ENCODE assay signal across 24 cellular contexts in the genomic region with DNA sequence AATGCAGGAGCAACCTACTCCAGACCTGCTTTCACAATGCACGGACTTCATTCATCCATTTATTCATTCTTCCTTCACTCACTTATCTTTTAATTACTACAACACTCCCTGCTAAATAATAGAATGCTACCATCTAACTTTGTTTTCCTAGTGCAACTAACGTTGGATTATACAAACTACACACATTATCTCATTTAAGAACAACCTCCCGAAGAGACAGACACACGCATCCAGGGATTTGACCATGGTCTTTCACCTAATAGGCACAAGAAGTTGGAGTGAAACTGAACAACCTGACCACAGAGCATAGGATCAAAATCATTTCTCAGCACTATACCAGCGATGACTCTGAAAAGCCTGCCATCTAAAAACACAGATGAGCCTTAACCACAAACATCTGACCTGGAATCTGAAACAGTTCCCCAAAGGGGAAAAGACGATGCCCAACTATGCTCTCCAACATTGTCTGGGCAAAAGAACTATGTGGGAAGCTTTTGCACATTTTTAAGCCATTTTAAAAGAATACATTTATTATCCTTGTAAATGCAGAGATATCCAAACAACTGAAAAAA. TPM values are rescaled to one million over a fixed set of nuclear protein-coding genes. Genes with fewer than 3 reads are reported as not detected.
DNase-seq lines count a peak whose midpoint lies in the region; ATAC-seq and TF ChIP-seq lines count a peak whose summit lies in the region.
"Had no signal": no experiment of that assay in that cellular context is flagged by ENCODE, and none has a peak within 500 bp of the region (broad histone marks: within the 10 kb centered on the region; RNA-seq: fewer than 3 reads in every experiment).

No MANE protein-coding gene starts in this region.

- H3K4me3 ChIP-seq in cardiac muscle cell (no peak overlapping the region), heart left ventricle (no peak overlapping the region), adipocyte (ENCODE audit: low read length) (peak overlapping the region; percentile 22), fibroblast of the aortic adventitia (ENCODE audit: low read depth, low read length) (no peak overlapping the region), suprapubic skin (no peak overlapping the region)
- H3K4me3 ChIP-seq: colonic mucosa had no signal

- H3K27me3 Mint-ChIP-seq in activated CD4-positive, alpha-beta memory T cell treated with anti-CD3 and anti-CD28 coated beads, Interleukin-2, amount 10 ng/mL, durations not matched to agents 7 days and 5 days, result no peaks in the 10 kb centered on the region
- H3K27me3 Mint-ChIP-seq: CD4-positive, alpha-beta memory T cell; IgD-negative memory B cell; stimulated activated naive CD8-positive, alpha-beta T cell treated with anti-CD3 and anti-CD28 coated beads, Interleukin-15, Interleukin-2, amounts not matched to agents 100 ng/mL and 50 ng/mL, for 24 hours; T-cell; type B pancreatic cell had no signal

- no peak overlapping the region for H3K27ac Mint-ChIP-seq in activated CD4-positive, alpha-beta memory T cell treated with anti-CD3 and anti-CD28 coated beads, Interleukin-2, amount 10 ng/mL, durations not matched to agents 7 days and 5 days
- H3K27ac Mint-ChIP-seq: CD4-positive, alpha-beta memory T cell; nephron; stimulated activated naive CD8-positive, alpha-beta T cell treated with anti-CD3 and anti-CD28 coated beads, Interleukin-15, Interleukin-2, amounts not matched to agents 100 ng/mL and 50 ng/mL, for 24 hours; T-cell; type B pancreatic cell had no signal

- H3K9me3 Mint-ChIP-seq in activated CD4-positive, alpha-beta memory T cell treated with anti-CD3 and anti-CD28 coated beads, Interleukin-2, amount 10 ng/mL, durations not matched to agents 7 days and 5 days, result peaks cover 15% of the 10 kb centered on the region

- H3K4me1 ChIP-seq in cardiac muscle cell (ENCODE audit: low read depth) (peaks cover 21% of the 10 kb centered on the region), heart left ventricle (peaks cover 0 to 3% (median 0%) of the 10 kb centered on the region in 12 donors), adipocyte (ENCODE audit: control insufficient read depth, insufficient read depth, low read length) (peaks cover 26% of the 10 kb centered on the region), suprapubic skin (no peaks in the 10 kb centered on the region)
- H3K4me1 ChIP-seq: colonic mucosa, foreskin keratinocyte had no signal

- H3K27me3 ChIP-seq in cardiac muscle cell, result no peaks in the 10 kb centered on the region
- H3K27me3 ChIP-seq in heart left ventricle, result no peaks in the 10 kb centered on the region
- no peaks in the 10 kb centered on the region for H3K27me3 ChIP-seq in adipocyte (replicated peaks; ENCODE audit: control insufficient read depth, insufficient read depth, low read length)
- H3K27me3 ChIP-seq in suprapubic skin, result no peaks in the 10 kb centered on the region
- H3K27me3 ChIP-seq: colonic mucosa, foreskin keratinocyte had no signal

- H3K4me3 Mint-ChIP-seq in activated CD4-positive, alpha-beta memory T cell treated with anti-CD3 and anti-CD28 coated beads, Interleukin-2, amount 10 ng/mL, durations not matched to agents 7 days and 5 days, result no peak overlapping the region
- H3K4me3 Mint-ChIP-seq: CD4-positive, alpha-beta memory T cell; IgD-negative memory B cell; nephron; stimulated activated naive CD8-positive, alpha-beta T cell treated with anti-CD3 and anti-CD28 coated beads, Interleukin-15, Interleukin-2, amounts not matched to agents 100 ng/mL and 50 ng/mL, for 24 hours; T-cell; type B pancreatic cell had no signal

- CTCF ChIA-PET in activated CD4-positive, alpha-beta memory T cell treated with anti-CD3 and anti-CD28 coated beads, Interleukin-2, amount 10 ng/mL, durations not matched to agents 7 days and 5 days (lab: Charles Lee), result no interaction called here

- DNase-seq in cardiac muscle cell (ENCODE audit: low read depth in 1 of 2, low spot score in 1 of 2) (peak in 1 of 2 donors; percentile 33), heart left ventricle (no peak), adipocyte (ENCODE audit: low read depth) (peak; percentile 49), fibroblast of the aortic adventitia (ENCODE audit: low read depth) (peak; percentile 51), suprapubic skin (ENCODE audit: low spot score in 2 of 2) (no peak), NCI-H510A treated with DMSO at 0.1 percent for 48 hours (lab: John Stamatoyannopoulos, UW) (no peak), NCI-H1694 (lab: John Stamatoyannopoulos, UW) (no peak)
- no peak for DNase-seq in activated CD4-positive, alpha-beta memory T cell treated with anti-CD3 and anti-CD28 coated beads, Interleukin-2, amount 10 ng/mL, durations not matched to agents 7 days and 5 days
- DNase-seq: activated naive CD4-positive, alpha-beta T cell treated with Interleukin-2 at 50 U/mL for 16 hours; aorta; CD4-positive, alpha-beta memory T cell; colonic mucosa; DMS153; NCI-H187 treated with DMSO at 0.1 percent for 48 hours; posterior cingulate gyrus; stimulated activated CD4-positive, alpha-beta T cell treated with anti-CD3 and anti-CD28 coated beads, Interleukin-2, amount 100 ng/mL, for 48 hours; T-cell had no signal

- TF ChIP-seq POLR2A in heart left ventricle (IDR thresholded peaks at IDR 0.05) (no peak), suprapubic skin (IDR thresholded peaks at IDR 0.05) (no peak)

- peak overlapping the region; percentile 19 for H3K27ac ChIP-seq in cardiac muscle cell
- no peak overlapping the region for H3K27ac ChIP-seq in heart left ventricle
- H3K27ac ChIP-seq in suprapubic skin, result no peak overlapping the region
- H3K27ac ChIP-seq: colonic mucosa, foreskin keratinocyte had no signal

- ATAC-seq in heart left ventricle, result no peak
- ATAC-seq: foreskin keratinocyte, Right ventricle myocardium inferior, T-cell had no signal

- no peaks in the 10 kb centered on the region for H3K4me1 Mint-ChIP-seq in activated CD4-positive, alpha-beta memory T cell treated with anti-CD3 and anti-CD28 coated beads, Interleukin-2, amount 10 ng/mL, durations not matched to agents 7 days and 5 days
- H3K4me1 Mint-ChIP-seq: CD4-positive, alpha-beta memory T cell; IgD-negative memory B cell; T-cell had no signal

- H3K36me3 ChIP-seq in cardiac muscle cell (no peaks in the 10 kb centered on the region), heart left ventricle (no peaks in the 10 kb centered on the region), adipocyte (ENCODE audit: control insufficient read depth, insufficient read depth, low read length, severe bottlenecking) (no peaks in the 10 kb centered on the region), suprapubic skin (no peaks in the 10 kb centered on the region)
- H3K36me3 ChIP-seq: colonic mucosa had no signal

- intact Hi-C loops in heart left ventricle (cut with DNase I), result no loop called here

- POLR2A ChIA-PET in activated CD4-positive, alpha-beta memory T cell treated with anti-CD3 and anti-CD28 coated beads, Interleukin-2, amount 10 ng/mL, durations not matched to agents 7 days and 5 days (lab: Charles Lee), result no interaction called here

- TF ChIP-seq CTCF in cardiac muscle cell (IDR thresholded peaks at IDR 0.05; ENCODE audit: low read depth, low read length), result no peak
- TF ChIP-seq CTCF in heart left ventricle (IDR thresholded peaks at IDR 0.05), result no peak
- TF ChIP-seq CTCF in fibroblast of the aortic adventitia (IDR thresholded peaks at IDR 0.05; ENCODE audit: insufficient read depth, low read length), result no peak
- TF ChIP-seq CTCF in suprapubic skin (IDR thresholded peaks at IDR 0.05), result no peak

- no peak for TF ChIP-seq EP300 in suprapubic skin (IDR thresholded peaks at IDR 0.05)

- no peaks in the 10 kb centered on the region for H3K9me3 ChIP-seq in cardiac muscle cell (ENCODE audit: low read depth)
- H3K9me3 ChIP-seq in heart left ventricle, result peaks cover 0 to 34% (median 3%) of the 10 kb centered on the region in 12 donors
- peaks cover 3% of the 10 kb centered on the region for H3K9me3 ChIP-seq in adipocyte (ENCODE audit: control insufficient read depth, low read length)
- no peaks in the 10 kb centered on the region for H3K9me3 ChIP-seq in suprapubic skin
- H3K9me3 ChIP-seq: colonic mucosa had no signal

- peak overlapping the region; percentile 31 for H3K9ac ChIP-seq in adipocyte (ENCODE audit: low read length)

- 73 to 79% (median 75%) methylated on average over 6 of the region's 6 CpGs for whole genome bisulfite sequencing in heart left ventricle, 4 donors
- 67% methylated on average over 6 of the region's 6 CpGs for WGBS in suprapubic skin

- H3K36me3 Mint-ChIP-seq in activated CD4-positive, alpha-beta memory T cell treated with anti-CD3 and anti-CD28 coated beads, Interleukin-2, amount 10 ng/mL, durations not matched to agents 7 days and 5 days (ENCODE audit: low read depth), result no peaks in the 10 kb centered on the region
- H3K36me3 Mint-ChIP-seq: CD4-positive, alpha-beta memory T cell; T-cell; type B pancreatic cell had no signal

RNA-seq across cellular contexts. Expression of gene ZNF385D, which starts 21.0 kb away (rescaled TPM):
- 0.74 and 1.3 TPM in 2 replicates for total RNA-seq in cardiac muscle cell
- 10.6 and 11.8 TPM in 2 replicates for polyA plus RNA-seq in cardiac muscle cell
- 10 to 100 TPM in 4 of 9 donors, 1 to 10 TPM in 5; 1.3 to 19.8 (median 8.6) TPM for total RNA-seq in heart left ventricle
- 1 to 10 TPM; 3.0 to 7.9 TPM for polyA plus RNA-seq in heart left ventricle
- 0.57 and 11.5 TPM in 2 replicates for total RNA-seq in fibroblast of the aortic adventitia (ENCODE audit: low replicate concordance)
- 1 to 10 TPM in 3 of 4 donors, under 1 TPM in 1; 0.86 to 3.7 (median 1.6) TPM for total RNA-seq in suprapubic skin
- not detected for total RNA-seq in activated CD4-positive, alpha-beta memory T cell treated with anti-CD3 and anti-CD28 coated beads, Interleukin-2, amount 10 ng/mL, durations not matched to agents 7 days and 5 days
- total RNA-seq: CD4-positive, alpha-beta memory T cell; kidney epithelial cell had no signal
- polyA plus RNA-seq: CD4-positive, alpha-beta memory T cell had no signal

Comparison
In these comparisons a context has a peak if more than half of its experiments do, and no peak if none do; other contexts are left out.
1. DNase-seq: peak in adipocyte (single experiment) and fibroblast of the aortic adventitia (single experiment); none in heart left ventricle (0 of 5), suprapubic skin (0 of 2), activated CD4-positive, alpha-beta memory T cell treated with anti-CD3 and anti-CD28 coated beads, Interleukin-2, amount 10 ng/mL, durations not matched to agents 7 days and 5 days (single experiment), NCI-H510A treated with DMSO at 0.1 percent for 48 hours (single experiment) and NCI-H1694 (single experiment).